15 cellular contexts compared by ENCODE assay signal in genomic region chr1:16046865-16047264, GRCh38. TPM values are rescaled to one million over a fixed set of nuclear protein-coding genes. Genes with fewer than 3 reads are reported as not detected.
DNase-seq lines count a peak whose midpoint lies in the region; ATAC-seq, FAIRE-seq and TF ChIP-seq lines count a peak whose summit lies in the region.
"Had no signal": no experiment of that assay in that cellular context is flagged by ENCODE, and none has a peak within 500 bp of the region (broad histone marks: within the 10 kb centered on the region; RNA-seq: fewer than 3 reads in every experiment).

No MANE protein-coding gene starts in this region.

- no peaks in the 10 kb centered on the region for H3K36me3 Mint-ChIP-seq in HFFc6 (ENCODE audit: low read depth)
- H3K36me3 Mint-ChIP-seq in neural progenitor cell, result no peaks in the 10 kb centered on the region
- H3K36me3 Mint-ChIP-seq: CD8-positive, alpha-beta memory T cell had no signal

- no peak for TF ChIP-seq POLR2A in K562 (conservative IDR thresholded peaks at IDR 0.05)

- H3K27ac ChIP-seq in K562 (ENCODE audit: extremely low read depth, low read depth, low read length), result no peak overlapping the region
- H3K27ac ChIP-seq in neural progenitor cell, result no peak overlapping the region
- H3K27ac ChIP-seq: testis had no signal

- H3K9ac ChIP-seq in K562 (ENCODE audit: insufficient read depth in 1 of 2, low read depth in 2 of 2, low read length in 2 of 2) (0 out of 4 replicates have a peak overlapping the region, but pooled peaks of 1 of the 2 experiments have one; percentile 19), neural progenitor cell (no peak overlapping the region)

- TF ChIP-seq EP300 in K562 (IDR thresholded peaks at IDR 0.05; ENCODE audit: low read length), result no peak

- H3K9me3 ChIP-seq in K562 (replicated peaks; ENCODE audit: control insufficient read depth, insufficient read depth, low read depth, low read length) (no peaks in the 10 kb centered on the region), neural progenitor cell (ENCODE audit: low read depth) (no peaks in the 10 kb centered on the region)
- H3K9me3 ChIP-seq: pancreas, testis had no signal

- H3K27me3 ChIP-seq in K562 (ENCODE audit: control insufficient read depth in 2 of 2, insufficient read depth in 2 of 2, low read length in 2 of 2) (no peaks in the 10 kb centered on the region), neural progenitor cell (peaks cover 8% of the 10 kb centered on the region)
- H3K27me3 ChIP-seq: pancreas, testis had no signal

- H3K4me1 Mint-ChIP-seq in HFFc6 (ENCODE audit: low read depth) (no peaks in the 10 kb centered on the region), neural progenitor cell (peaks cover 26% of the 10 kb centered on the region)
- H3K4me1 Mint-ChIP-seq: activated naive CD8-positive, alpha-beta T cell treated with anti-CD3 and anti-CD28 coated beads, Interleukin-2, amount 50 U/mL, for 24 hours had no signal

- H3K4me3 Mint-ChIP-seq in HFFc6 (no peak overlapping the region), neural progenitor cell (no peak overlapping the region)
- H3K4me3 Mint-ChIP-seq: activated naive CD8-positive, alpha-beta T cell treated with anti-CD3 and anti-CD28 coated beads, Interleukin-2, amount 50 U/mL, for 24 hours had no signal

- CTCF ChIA-PET in K562 (lab: Yijun Ruan, JAX; ENCODE audit: low intra/inter-chr PET ratio), result no interaction called here

- no peaks in the 10 kb centered on the region for H3K9me3 Mint-ChIP-seq in HFFc6
- no peaks in the 10 kb centered on the region for H3K9me3 Mint-ChIP-seq in neural progenitor cell
- H3K9me3 Mint-ChIP-seq: activated naive CD8-positive, alpha-beta T cell treated with anti-CD3 and anti-CD28 coated beads, Interleukin-2, amount 50 U/mL, for 24 hours; CD8-positive, alpha-beta memory T cell had no signal

- no peaks in the 10 kb centered on the region for H3K9me1 ChIP-seq in K562 (ENCODE audit: control insufficient read depth, insufficient read depth, low read length)

- H3K4me1 ChIP-seq in K562 (replicated peaks in 1 of 2; ENCODE audit: control insufficient read depth in 2 of 2, insufficient read depth in 2 of 2, low read length in 2 of 2) (peaks cover 6 to 68% of the 10 kb centered on the region in 2 experiments; a peak in 4 of 5 replicates), neural progenitor cell (peaks cover 10% of the 10 kb centered on the region)

- no TSS peak for BruUV-seq in K562 (replicated peaks; lab: Mats Ljungman, UMichigan)

- H2AFZ ChIP-seq in K562 (ENCODE audit: low read depth, low read length) (no peak overlapping the region), neural progenitor cell (replicated peaks) (no peak overlapping the region)

- no peak overlapping the region for H3K4me2 ChIP-seq in K562 (ENCODE audit: insufficient read depth, low read length)
- no peak overlapping the region for H3K4me2 ChIP-seq in neural progenitor cell

- no peak for FAIRE-seq in K562 (lab: Jason Lieb, UNC)
- FAIRE-seq: HTR-8/SVneo, pancreas had no signal

- no peak for TF ChIP-seq RAD21 in K562 (CRISPR knock-in tag; conservative IDR thresholded peaks at IDR 0.05 in 1 of 2, IDR thresholded peaks at IDR 0.05 in 1 of 2)

- intact Hi-C loops in K562 (cut with micrococcal nuclease), result no loop called here

- H3K4me3 ChIP-seq in K562, result no peak overlapping the region
- H3K4me3 ChIP-seq in neural progenitor cell, result no peak overlapping the region
- H3K4me3 ChIP-seq: pancreas, testis had no signal

- peaks cover 7% of the 10 kb centered on the region for H3F3A ChIP-seq in neural progenitor cell (ENCODE audit: low read depth)

- no peak overlapping the region for H3K27ac Mint-ChIP-seq in HFFc6
- H3K27ac Mint-ChIP-seq in neural progenitor cell, result no peak overlapping the region
- H3K27ac Mint-ChIP-seq: activated naive CD8-positive, alpha-beta T cell treated with anti-CD3 and anti-CD28 coated beads, Interleukin-2, amount 50 U/mL, for 24 hours had no signal

- no peak; the same call in 1 of the 3 replicates for ATAC-seq in K562
- ATAC-seq in HG03280 (IDR thresholded peaks at IDR 0.05; ENCODE audit: unreplicated experiment), result no peak
- ATAC-seq: activated naive CD8-positive, alpha-beta T cell treated with anti-CD3 and anti-CD28 coated beads, Interleukin-2, amount 50 U/mL, for 24 hours had no signal

- 12% methylated on average over 6 of the region's 6 CpGs for WGBS in K562 (ENCODE audit: insufficient coverage, low coverage, missing lambda C conversion rate)

- DNase-seq in HFFc6 (peak; percentile 24), K562 (ENCODE audit: extremely low read depth in 1 of 4, low spot score in 3 of 4) (no peak), neural progenitor cell (ENCODE audit: low spot score) (peak; percentile 37), NCI-H2196 (lab: John Stamatoyannopoulos, UW; ENCODE audit: unreplicated experiment) (no peak)
- no peak for DNase-seq in stimulated activated CD4-positive, alpha-beta T cell treated with anti-CD3 and anti-CD28 coated beads, Interleukin-4, amount 100 ng/mL, for 1 hour
- DNase-seq: activated CD4-positive, alpha-beta T cell treated with anti-CD3 and anti-CD28 coated beads for 4 hours; activated naive CD8-positive, alpha-beta T cell treated with anti-CD3 and anti-CD28 coated beads, Interleukin-2, amount 50 U/mL, for 24 hours; CD8-positive, alpha-beta memory T cell; erythroblast; stimulated activated CD4-positive, alpha-beta T cell treated with anti-CD3 and anti-CD28 coated beads, Interleukin-12 subunit alpha, Interleukin-12 subunit beta, amount 100 ng/mL, for 4 hours; testis had no signal

- no peaks in the 10 kb centered on the region for H3K36me3 ChIP-seq in K562 (ENCODE audit: control insufficient read depth, insufficient read depth, low read length)
- no peaks in the 10 kb centered on the region for H3K36me3 ChIP-seq in neural progenitor cell
- H3K36me3 ChIP-seq: pancreas had no signal

- no peaks in the 10 kb centered on the region for H3K79me2 ChIP-seq in K562 (ENCODE audit: control insufficient read depth, insufficient read depth, low read length)
- no peaks in the 10 kb centered on the region for H3K79me2 ChIP-seq in neural progenitor cell (ENCODE audit: low read depth)

- H3K27me3 Mint-ChIP-seq in HFFc6 (ENCODE audit: insufficient read depth), result peaks cover 11% of the 10 kb centered on the region
- H3K27me3 Mint-ChIP-seq in neural progenitor cell (ENCODE audit: insufficient read depth, low read depth), result peaks cover 14% of the 10 kb centered on the region

- in situ Hi-C loops in K562 (cut with MboI), result no loop called here

- POLR2A ChIA-PET in K562 (lab: Yijun Ruan, JAX), result interaction anchor here (0.9 kb wide), 1 partner anchor 373 kb away, joined by 3 read pairs; no protein-coding TSS in a partner anchor

- TF ChIP-seq CTCF in HFFc6 (IDR thresholded peaks at IDR 0.05) (peak; percentile 16; the same call in 1 of the 2 replicates), K562 (IDR thresholded peaks at IDR 0.05 in 2 of 3, conservative IDR thresholded peaks at IDR 0.05 in 1 of 3; ENCODE audit: insufficient read depth in 2 of 3, low read depth in 1 of 3, low read length in 3 of 3) (no peak), neural progenitor cell (IDR thresholded peaks at IDR 0.05) (no peak)

- no peaks in the 10 kb centered on the region for H4K20me1 ChIP-seq in K562 (replicated peaks; ENCODE audit: control insufficient read depth, insufficient read depth, low read length)
- no peaks in the 10 kb centered on the region for H4K20me1 ChIP-seq in neural progenitor cell (ENCODE audit: low read depth)

RNA-seq across cellular contexts. Expression of gene CLCNKB, which starts 3.3 kb away (rescaled TPM):
- total RNA-seq in HFFc6 (2021; fragmentation: NEBNext Ultra II Directional; extraction: Animal tissue kit (Norgen Biotek cat#: 25700)), result under 1 TPM in 2 of 6 experiments, not detected in 4; 0.10 to 0.14 TPM
- total RNA-seq in K562 (2011; cell fraction: chromatin; rRNA removed; ENCODE audit: low replicate concordance), result 1.2 and 5.1 TPM in 2 replicates
- 3.3 and 5.3 TPM in 2 replicates for total RNA-seq in K562 (2011; cell fraction: nucleolus; rRNA removed)
- 1.8 and 2.3 TPM in 2 replicates for total RNA-seq in K562 (2011; cell fraction: nucleoplasm; rRNA removed)
- total RNA-seq in K562 (2014; rRNA removed) (0.64 and 1.6 TPM in 2 replicates), K562 (2014; rRNA removed; fragmentation: Illumina TruSeq; extraction: Trizol) (0.32 and 0.40 TPM in 2 replicates), K562 (2015; rRNA removed; fragmentation: Illumina TruSeq; extraction: Trizol) (0.19 and 0.29 TPM in 2 replicates), K562 (2021) (1.1 TPM in 2 replicates), neural progenitor cell (ENCODE audit: low replicate concordance) (0.97 and 2.7 TPM in 2 replicates)
- polyA plus RNA-seq in K562 (2011; rRNA removed) (1.4 and 4.0 TPM in 2 replicates), K562 (2014; fragmentation: Illumina TruSeq; extraction: Trizol) (0.97 and 1.1 TPM in 2 replicates), K562 (2014; fragmentation: Nextera tagmentation; extraction: Ambion mirVana) (under 1 TPM; 0.08 to 0.49 TPM), K562 (2014; rRNA removed) (1.2 and 1.7 TPM in 2 replicates)
- 3.6 and 5.5 TPM in 2 replicates for polyA plus RNA-seq in K562 (2011; cell fraction: cytosol; rRNA removed)
- polyA plus RNA-seq in K562 (2011; cell fraction: nucleus; rRNA removed), result 22.9 and 26.0 TPM in 2 replicates
- polyA plus RNA-seq in K562 (2012), result 0.48 and 1.8 TPM in 2 replicates
- 0.99 and 1.2 TPM in 2 replicates for polyA minus RNA-seq in K562 (2011; rRNA and poly(A)+ RNA removed)
- polyA minus RNA-seq in K562 (2011; cell fraction: cytosol; rRNA and poly(A)+ RNA removed), result 1.0 TPM in 1 of 2 replicates, not detected in the other
- 1.5 and 2.3 TPM in 2 replicates for polyA minus RNA-seq in K562 (2011; cell fraction: nucleus; rRNA and poly(A)+ RNA removed)
- total RNA-seq: CD8-positive, alpha-beta memory T cell had no signal
- polyA plus RNA-seq: CD8-positive, alpha-beta memory T cell had no signal

RNA-seq across cellular contexts. Expression of gene CLCNKA, which starts 25.0 kb away (rescaled TPM):
- total RNA-seq in HFFc6 (2021; fragmentation: NEBNext Ultra II Directional; extraction: Animal tissue kit (Norgen Biotek cat#: 25700)), result not detected
- total RNA-seq in K562 (2011; cell fraction: chromatin; rRNA removed; ENCODE audit: low replicate concordance), result 0.55 and 2.4 TPM in 2 replicates
- 0.92 and 2.0 TPM in 2 replicates for total RNA-seq in K562 (2011; cell fraction: nucleolus; rRNA removed)
- 0.76 and 2.0 TPM in 2 replicates for total RNA-seq in K562 (2011; cell fraction: nucleoplasm; rRNA removed)
- total RNA-seq in K562 (2014; rRNA removed) (0.18 TPM in 1 of 2 replicates, not detected in the other), K562 (2014; rRNA removed; fragmentation: Illumina TruSeq; extraction: Trizol) (not detected in 2 replicates), K562 (2015; rRNA removed; fragmentation: Illumina TruSeq; extraction: Trizol) (not detected in 2 replicates), K562 (2021) (0.07 and 0.18 TPM in 2 replicates), neural progenitor cell (ENCODE audit: low replicate concordance) (not detected in 2 replicates)
- polyA plus RNA-seq in K562 (2011; rRNA removed) (0.10 and 0.45 TPM in 2 replicates), K562 (2014; fragmentation: Illumina TruSeq; extraction: Trizol) (0.10 TPM in 1 of 2 replicates, not detected in the other), K562 (2014; fragmentation: Nextera tagmentation; extraction: Ambion mirVana) (under 1 TPM in 1 of 2 experiments, not detected in 1; 0.03 TPM), K562 (2014; rRNA removed) (0.37 TPM in 1 of 2 replicates, not detected in the other)
- 0.24 and 1.1 TPM in 2 replicates for polyA plus RNA-seq in K562 (2011; cell fraction: cytosol; rRNA removed)
- polyA plus RNA-seq in K562 (2011; cell fraction: nucleus; rRNA removed), result 4.6 and 6.0 TPM in 2 replicates
- polyA plus RNA-seq in K562 (2012), result 0.14 and 0.35 TPM in 2 replicates
- polyA minus RNA-seq in K562 (2011; rRNA and poly(A)+ RNA removed), result 0.07 TPM in 1 of 2 replicates, not detected in the other
- polyA minus RNA-seq in K562 (2011; cell fraction: cytosol; rRNA and poly(A)+ RNA removed), result not detected in 2 replicates
- polyA minus RNA-seq in K562 (2011; cell fraction: nucleus; rRNA and poly(A)+ RNA removed), result 0.56 and 0.94 TPM in 2 replicates
- total RNA-seq: CD8-positive, alpha-beta memory T cell had no signal
- polyA plus RNA-seq: CD8-positive, alpha-beta memory T cell had no signal

RNA-seq across cellular contexts. Expression of gene FAM131C, which starts 26.6 kb away (rescaled TPM):
- 1 to 10 TPM in 1 of 6 experiments, under 1 TPM in 5; 0.26 to 1.3 (median 0.74) TPM for total RNA-seq in HFFc6 (2021; fragmentation: NEBNext Ultra II Directional; extraction: Animal tissue kit (Norgen Biotek cat#: 25700))
- total RNA-seq in K562 (2011; cell fraction: chromatin; rRNA removed; ENCODE audit: low replicate concordance), result 0.23 TPM in 1 of 2 replicates, not detected in the other
- total RNA-seq in K562 (2011; cell fraction: nucleolus; rRNA removed), result not detected in 2 replicates
- not detected in 2 replicates for total RNA-seq in K562 (2011; cell fraction: nucleoplasm; rRNA removed)
- total RNA-seq in K562 (2014; rRNA removed) (not detected in 2 replicates), K562 (2014; rRNA removed; fragmentation: Illumina TruSeq; extraction: Trizol) (not detected in 2 replicates), K562 (2015; rRNA removed; fragmentation: Illumina TruSeq; extraction: Trizol) (not detected in 2 replicates), K562 (2021) (0.16 and 0.18 TPM in 2 replicates), neural progenitor cell (ENCODE audit: low replicate concordance) (0.13 and 2.6 TPM in 2 replicates)
- polyA plus RNA-seq in K562 (2011; rRNA removed) (0.10 and 0.12 TPM in 2 replicates), K562 (2014; fragmentation: Illumina TruSeq; extraction: Trizol) (0.11 TPM in 1 of 2 replicates, not detected in the other), K562 (2014; fragmentation: Nextera tagmentation; extraction: Ambion mirVana) (not detected), K562 (2014; rRNA removed) (0.29 TPM in 1 of 2 replicates, not detected in the other)
- polyA plus RNA-seq in K562 (2011; cell fraction: cytosol; rRNA removed), result 0.18 and 0.64 TPM in 2 replicates
- polyA plus RNA-seq in K562 (2011; cell fraction: nucleus; rRNA removed), result 0.17 and 0.18 TPM in 2 replicates
- 0.07 and 0.32 TPM in 2 replicates for polyA plus RNA-seq in K562 (2012)
- polyA minus RNA-seq in K562 (2011; rRNA and poly(A)+ RNA removed), result not detected in 2 replicates
- 0.86 TPM in 1 of 2 replicates, not detected in the other for polyA minus RNA-seq in K562 (2011; cell fraction: cytosol; rRNA and poly(A)+ RNA removed)
- polyA minus RNA-seq in K562 (2011; cell fraction: nucleus; rRNA and poly(A)+ RNA removed), result 0.13 TPM in 1 of 2 replicates, not detected in the other
- polyA plus RNA-seq: CD8-positive, alpha-beta memory T cell had no signal

RNA-seq across cellular contexts. Expression of gene HSPB7, which starts 29.0 kb away (rescaled TPM):
- 10 to 100 TPM; 15.5 to 40.6 (median 33.0) TPM for total RNA-seq in HFFc6 (2021; fragmentation: NEBNext Ultra II Directional; extraction: Animal tissue kit (Norgen Biotek cat#: 25700))
- total RNA-seq in K562 (2011; cell fraction: chromatin; rRNA removed; ENCODE audit: low replicate concordance), result 0.44 TPM in 1 of 2 replicates, not detected in the other
- not detected in 2 replicates for total RNA-seq in K562 (2011; cell fraction: nucleolus; rRNA removed)
- 0.31 TPM in 1 of 2 replicates, not detected in the other for total RNA-seq in K562 (2011; cell fraction: nucleoplasm; rRNA removed)
- 0.05 TPM in 1 of 2 replicates, not detected in the other for total RNA-seq in K562 (2014; rRNA removed)
- not detected in 2 replicates for total RNA-seq in K562 (2014; rRNA removed; fragmentation: Illumina TruSeq; extraction: Trizol)
- not detected in 2 replicates for total RNA-seq in K562 (2015; rRNA removed; fragmentation: Illumina TruSeq; extraction: Trizol)
- total RNA-seq in K562 (2021), result 0.09 TPM in 1 of 2 replicates, not detected in the other
- polyA plus RNA-seq in K562 (2011; rRNA removed), result 0.07 and 0.08 TPM in 2 replicates
- polyA plus RNA-seq in K562 (2011; cell fraction: cytosol; rRNA removed), result 0.03 and 0.04 TPM in 2 replicates
- polyA plus RNA-seq in K562 (2011; cell fraction: nucleus; rRNA removed), result 0.07 and 0.08 TPM in 2 replicates
- polyA plus RNA-seq in K562 (2012), result 0.16 and 0.17 TPM in 2 replicates
- 0.19 TPM in 1 of 2 replicates, not detected in the other for polyA plus RNA-seq in K562 (2014; fragmentation: Illumina TruSeq; extraction: Trizol)
- polyA plus RNA-seq in K562 (2014; fragmentation: Nextera tagmentation; extraction: Ambion mirVana), result not detected
- polyA plus RNA-seq in K562 (2014; rRNA removed), result not detected in 2 replicates
- not detected in 2 replicates for polyA minus RNA-seq in K562 (2011; rRNA and poly(A)+ RNA removed)
- not detected in 2 replicates for polyA minus RNA-seq in K562 (2011; cell fraction: cytosol; rRNA and poly(A)+ RNA removed)
- not detected in 2 replicates for polyA minus RNA-seq in K562 (2011; cell fraction: nucleus; rRNA and poly(A)+ RNA removed)
- total RNA-seq in neural progenitor cell (ENCODE audit: low replicate concordance), result not detected in 2 replicates
- total RNA-seq: CD8-positive, alpha-beta memory T cell had no signal
- polyA plus RNA-seq: CD8-positive, alpha-beta memory T cell had no signal

RNA-seq across cellular contexts. Expression of gene SRARP, which starts 42.8 kb away (rescaled TPM):
- total RNA-seq in HFFc6 (2021; fragmentation: NEBNext Ultra II Directional; extraction: Animal tissue kit (Norgen Biotek cat#: 25700)), result not detected
- not detected in 2 replicates for total RNA-seq in K562 (2011; cell fraction: chromatin; rRNA removed; ENCODE audit: low replicate concordance)
- total RNA-seq in K562 (2011; cell fraction: nucleolus; rRNA removed), result not detected in 2 replicates
- total RNA-seq in K562 (2011; cell fraction: nucleoplasm; rRNA removed), result not detected in 2 replicates
- not detected in 2 replicates for total RNA-seq in K562 (2014; rRNA removed)
- not detected in 2 replicates for total RNA-seq in K562 (2014; rRNA removed; fragmentation: Illumina TruSeq; extraction: Trizol)
- not detected in 2 replicates for total RNA-seq in K562 (2015; rRNA removed; fragmentation: Illumina TruSeq; extraction: Trizol)
- not detected in 2 replicates for total RNA-seq in K562 (2021)
- not detected in 2 replicates for polyA plus RNA-seq in K562 (2011; rRNA removed)
- not detected in 2 replicates for polyA plus RNA-seq in K562 (2011; cell fraction: cytosol; rRNA removed)
- polyA plus RNA-seq in K562 (2011; cell fraction: nucleus; rRNA removed), result not detected in 2 replicates
- not detected in 2 replicates for polyA plus RNA-seq in K562 (2012)
- not detected in 2 replicates for polyA plus RNA-seq in K562 (2014; fragmentation: Illumina TruSeq; extraction: Trizol)
- not detected for polyA plus RNA-seq in K562 (2014; fragmentation: Nextera tagmentation; extraction: Ambion mirVana)
- not detected in 2 replicates for polyA plus RNA-seq in K562 (2014; rRNA removed)
- polyA minus RNA-seq in K562 (2011; rRNA and poly(A)+ RNA removed), result not detected in 2 replicates
- not detected in 2 replicates for polyA minus RNA-seq in K562 (2011; cell fraction: cytosol; rRNA and poly(A)+ RNA removed)
- polyA minus RNA-seq in K562 (2011; cell fraction: nucleus; rRNA and poly(A)+ RNA removed), result not detected in 2 replicates
- total RNA-seq in neural progenitor cell (ENCODE audit: low replicate concordance), result not detected in 2 replicates
- total RNA-seq: CD8-positive, alpha-beta memory T cell; chondrocyte; pancreas had no signal
- polyA plus RNA-seq: CD8-positive, alpha-beta memory T cell; pancreas had no signal

Comparison
In these comparisons a context has a peak if more than half of its experiments do, and no peak if none do; other contexts are left out.
1. DNase-seq: peak in HFFc6 (single experiment) and neural progenitor cell (single experiment); none in K562 (0 of 4), NCI-H2196 (single experiment) and stimulated activated CD4-positive, alpha-beta T cell treated with anti-CD3 and anti-CD28 coated beads, Interleukin-4, amount 100 ng/mL, for 1 hour (single experiment).